In genomic region chr20:63626424-63627128, GRCh38 we compare ENCODE assay signal across 8 cellular contexts. TPM values are rescaled to one million over a fixed set of nuclear protein-coding genes. Genes with fewer than 3 reads are reported as not detected.
DNase-seq lines count a peak whose midpoint lies in the region; FAIRE-seq and TF ChIP-seq lines count a peak whose summit lies in the region.

A gene with protein sequence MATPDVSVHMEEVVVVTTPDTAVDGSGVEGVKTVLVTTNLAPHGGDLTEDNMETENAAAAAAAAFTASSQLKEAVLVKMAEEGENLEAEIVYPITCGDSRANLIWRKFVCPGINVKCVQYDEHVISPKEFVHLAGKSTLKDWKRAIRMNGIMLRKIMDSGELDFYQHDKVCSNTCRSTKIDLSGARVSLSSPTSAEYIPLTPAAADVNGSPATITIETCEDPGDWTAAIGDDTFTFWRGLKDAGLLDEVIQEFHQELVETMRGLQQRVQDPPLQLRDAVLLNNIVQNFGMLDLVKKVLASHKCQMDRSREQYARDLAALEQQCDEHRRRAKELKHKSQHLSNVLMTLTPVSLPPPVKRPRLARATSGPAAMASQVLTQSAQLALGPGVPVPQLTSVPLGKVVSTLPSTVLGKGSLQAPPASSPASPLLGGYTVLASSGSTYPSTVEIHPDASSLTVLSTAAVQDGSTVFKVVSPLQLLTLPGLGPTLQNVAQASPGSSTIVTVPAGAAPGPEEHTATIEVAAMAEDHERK (minus strand): TSS chr20:63627101. CDS start chr20:63619397, 7,704 bp downstream.

- H3K27ac ChIP-seq in HEK293 (ENCODE audit: extremely low read depth, low read depth, low read length) = peak within 1 kb of the TSS; percentile 98
- H3K27ac ChIP-seq in small intestine (ENCODE audit: low read depth in 1 of 2, low read length in 1 of 2) = peak within 1 kb of the TSS; percentile 86 to 98

- no peaks in the 10 kb centered on the region for H3K27me3 Mint-ChIP-seq in MCF 10A (ENCODE audit: insufficient read depth, unreplicated experiment)

- TF ChIP-seq CTCF in HEK293 (tag by site-specific recombination; IDR thresholded peaks at IDR 0.05) (no peak), MCF 10A (IDR thresholded peaks at IDR 0.05; ENCODE audit: unreplicated experiment) (no peak)

- H3K4me1 ChIP-seq in HEK293 (ENCODE audit: control insufficient read depth, insufficient read depth, low read length) = no peaks in the 10 kb centered on the region
- H3K4me1 ChIP-seq in small intestine (ENCODE audit: control insufficient read depth in 2 of 2, insufficient read depth in 1 of 2, low read depth in 1 of 2, low read length in 1 of 2) = no peaks in the 10 kb centered on the region

- H3K4me1 Mint-ChIP-seq in MCF 10A (ENCODE audit: insufficient read depth, unreplicated experiment) = peaks cover 7% of the 10 kb centered on the region

- no peak; the same call in 1 of the 2 replicates for TF ChIP-seq POLR2A in GM12891 (IDR thresholded peaks at IDR 0.05; ENCODE audit: low read depth, low read length)

- no peak for FAIRE-seq in GM12891 (lab: Jason Lieb, UNC)
- no peak for FAIRE-seq in small intestine (lab: Jason Lieb, UNC)

- H3K36me3 ChIP-seq in HEK293 (ENCODE audit: control insufficient read depth in 2 of 2, insufficient read depth in 1 of 2, low read length in 2 of 2) (no peaks in the 10 kb centered on the region), small intestine (ENCODE audit: control insufficient read depth in 2 of 2, insufficient read depth in 2 of 2, low read length in 2 of 2) (no peaks in the 10 kb centered on the region)

- H3K27ac Mint-ChIP-seq in MCF 10A (ENCODE audit: low read depth, unreplicated experiment) = peak within 1 kb of the TSS; percentile 88

- no peaks in the 10 kb centered on the region for H3K27me3 ChIP-seq in small intestine (ENCODE audit: control insufficient read depth in 2 of 2, insufficient read depth in 2 of 2, low read length in 2 of 2)

- H3K36me3 Mint-ChIP-seq in MCF 10A (ENCODE audit: insufficient read depth, unreplicated experiment) = peaks cover 17% of the 10 kb centered on the region

- peak within 1 kb of the TSS; percentile 79 for H3K4me3 Mint-ChIP-seq in MCF 10A (ENCODE audit: unreplicated experiment)

- intact Hi-C loops in T-helper 2 cell treated with Interferon-gamma antibody and Interleukin-4, amounts not matched to agents 100 ng/mL and 5 ng/mL, for 36 hours (cut with micrococcal nuclease) = loop anchor here (1.0 to 10.0 kb wide), 5 partner anchors 9 to 268 kb away; partner anchors contain the start of genes DNAJC5, HELZ2 and RTEL1
- intact Hi-C loops in MCF 10A (cut with micrococcal nuclease) = no loop called here

- H3K9me3 ChIP-seq in HEK293 (ENCODE audit: control insufficient read depth, insufficient read depth, low read depth, low read length) (no peaks in the 10 kb centered on the region), small intestine (ENCODE audit: control insufficient read depth, low read depth) (no peaks in the 10 kb centered on the region)

- POLR2A ChIA-PET in HEK293 (lab: Yijun Ruan, JAX) (interaction anchor here (0.8 to 1.5 kb wide), 9 partner anchors 8 to 52 kb away, joined by 3 to 20 read pairs (median 6); partner anchors contain the start of genes HELZ2, RTEL1 and STMN3), MCF 10A (lab: Yijun Ruan, JAX) (interaction anchor here (0.6 to 3.8 kb wide), 26 partner anchors 8 to 418 kb away, joined by 3 to 29 read pairs (median 6); partner anchors contain the start of genes ARFRP1, HELZ2, PRPF6 and RTEL1)

- no peaks in the 10 kb centered on the region for H3K9me3 Mint-ChIP-seq in MCF 10A (ENCODE audit: unreplicated experiment)

- WGBS in small intestine, 3 donors = 0 to 1% (median 1%) methylated on average over 25 to 114 of the region's 114 CpGs

- H3K4me3 ChIP-seq in HEK293 (ENCODE audit: low read depth, low read length) (peak within 1 kb of the TSS; percentile 89), small intestine (ENCODE audit: low read depth in 1 of 2, low read length in 2 of 2) (peak within 1 kb of the TSS; percentile 84 to 93)

- DNase-seq in GM12891 (ENCODE audit: insufficient read length, low spot score) = peak; percentile 80
- peak; percentile 61 for DNase-seq in NCI-H1048 (lab: John Stamatoyannopoulos, UW)
- no peak for DNase-seq in MCF 10A (ENCODE audit: unreplicated experiment)
- peak; percentile 93 for DNase-seq in iPS-NIHi11 (ENCODE audit: low spot score)
- peak; percentile 70 for DNase-seq in small intestine
- DNase-seq in NCI-H187 treated with DMSO at 0.1 percent for 48 hours (lab: John Stamatoyannopoulos, UW) = no peak

- BruUV-seq in MCF 10A (replicated peaks; lab: Mats Ljungman, UMichigan) = no TSS peak

- CTCF ChIA-PET in HEK293 (lab: Yijun Ruan, JAX) = interaction anchor here (1.1 kb wide), 1 partner anchor 22 kb away, joined by 3 read pairs; no protein-coding TSS in a partner anchor
- CTCF ChIA-PET in MCF 10A (lab: Yijun Ruan, JAX) = interaction anchor here (1.5 kb wide), 1 partner anchor 81 kb away, joined by 4 read pairs; the partner anchor contains the start of genes ARFRP1 and ZGPAT

TF ChIP-seq in GM12891, 5 proteins besides CTCF, POLR2A, EP300 and RAD21:
- no peak for TF ChIP-seq PAX5 (IDR thresholded peaks at IDR 0.05; ENCODE audit: insufficient read depth, low read length, severe bottlenecking)
- TF ChIP-seq TAF1 (IDR thresholded peaks at IDR 0.05; ENCODE audit: low read depth, low read length) = no peak
- TF ChIP-seq POU2F2 (IDR thresholded peaks at IDR 0.05; ENCODE audit: low read depth, low read length) = no peak
- peak; percentile 26; the same call in 1 of the 2 replicates for TF ChIP-seq POLR2AphosphoS5 (IDR thresholded peaks at IDR 0.05; ENCODE audit: low read depth, low read length)
TF ChIP-seq in GM12891: peak in this region for 1.

TF ChIP-seq in HEK293, 187 proteins besides CTCF, POLR2A, EP300 and RAD21 (continues in another document):
- TF ChIP-seq, protein P1, sequence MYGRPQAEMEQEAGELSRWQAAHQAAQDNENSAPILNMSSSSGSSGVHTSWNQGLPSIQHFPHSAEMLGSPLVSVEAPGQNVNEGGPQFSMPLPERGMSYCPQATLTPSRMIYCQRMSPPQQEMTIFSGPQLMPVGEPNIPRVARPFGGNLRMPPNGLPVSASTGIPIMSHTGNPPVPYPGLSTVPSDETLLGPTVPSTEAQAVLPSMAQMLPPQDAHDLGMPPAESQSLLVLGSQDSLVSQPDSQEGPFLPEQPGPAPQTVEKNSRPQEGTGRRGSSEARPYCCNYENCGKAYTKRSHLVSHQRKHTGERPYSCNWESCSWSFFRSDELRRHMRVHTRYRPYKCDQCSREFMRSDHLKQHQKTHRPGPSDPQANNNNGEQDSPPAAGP (tag by site-specific recombination; IDR thresholded peaks at IDR 0.05) = 0 out of 2 replicates have a peak, but pooled peaks have one; percentile 17
- TF ChIP-seq YY1 (tag by site-specific recombination; IDR thresholded peaks at IDR 0.05) = peak; percentile 25; the same call in 1 of the 2 replicates
- no peak for TF ChIP-seq GLI2 (tag by site-specific recombination; IDR thresholded peaks at IDR 0.05; ENCODE audit: borderline replicate concordance, low read depth)
- peak; percentile 98 for TF ChIP-seq GLIS1 (tag by site-specific recombination; IDR thresholded peaks at IDR 0.05)
- peak; percentile 94 for TF ChIP-seq ZIC2 (tag by site-specific recombination; IDR thresholded peaks at IDR 0.05)
- no peak for TF ChIP-seq ZNF311 (tag by site-specific recombination; IDR thresholded peaks at IDR 0.05; ENCODE audit: borderline replicate concordance)
- TF ChIP-seq ATF2 (tag by site-specific recombination; IDR thresholded peaks at IDR 0.05; ENCODE audit: low read depth) = no peak
- TF ChIP-seq ZXDB (tag by site-specific recombination; IDR thresholded peaks at IDR 0.05) = peak; percentile 49; the same call in 1 of the 2 replicates
- peak; percentile 93 for TF ChIP-seq ZBTB8A (tag by site-specific recombination; IDR thresholded peaks at IDR 0.05)

RNA-seq across cellular contexts. Expression of the gene that starts here (rescaled TPM):
- 7.4 TPM for polyA plus RNA-seq in GM12891 (2012; ENCODE audit: low read depth, missing spikeins)
- total RNA-seq in T-helper 2 cell treated with Interferon-gamma antibody and Interleukin-4, amounts not matched to agents 100 ng/mL and 5 ng/mL, for 36 hours = 16.3 and 17.4 TPM in 2 replicates
- 14.9 and 19.6 TPM in 2 replicates for total RNA-seq in MCF 10A (2022)
- 10 to 100 TPM in 1 of 3 donors, 1 to 10 TPM in 2; 8.4 to 10.4 (median 9.8) TPM for polyA plus RNA-seq in small intestine

Comparison
In these comparisons a context has a peak if more than half of its experiments do, and no peak if none do; other contexts are left out.
1. DNase-seq: peak in GM12891 (single experiment), NCI-H1048 (single experiment), iPS-NIHi11 (single experiment) and small intestine (single experiment); none in MCF 10A (single experiment) and NCI-H187 treated with DMSO at 0.1 percent for 48 hours (single experiment).